ENCODE assay signal across 8 cellular contexts in genomic region chr11:1706634-1707400, GRCh38. TPM values are rescaled to one million over a fixed set of nuclear protein-coding genes. Genes with fewer than 3 reads are reported as not detected.
A peak's percentile ranks its signal among the peaks of the same experiment; 100 is the strongest.
DNase-seq lines count a peak whose midpoint lies in the region; ATAC-seq and TF ChIP-seq lines count a peak whose summit lies in the region.

No MANE protein-coding gene starts in this region.

- CTCF ChIA-PET in activated B cell treated with CpG ODN at 0.5 μM for 24 hours (lab: Charles Lee): interaction anchor here (1.1 to 4.2 kb wide), 3 partner anchors 13 to 176 kb away, joined by 3 to 17 read pairs (median 8); no protein-coding TSS in a partner anchor

- no peak overlapping the region for H3K9ac ChIP-seq in liver (ENCODE audit: low read depth in 1 of 2, low read length in 2 of 2)

- TF ChIP-seq CTCF in CD14-positive monocyte (IDR thresholded peaks at IDR 0.05) (peak; percentile 29), activated B cell treated with CpG ODN at 0.5 μM for 24 hours (IDR thresholded peaks at IDR 0.05) (no peak), liver (IDR thresholded peaks at IDR 0.05; ENCODE audit: low read depth, low read length, missing input control) (peak; percentile 27)

- no peaks in the 10 kb centered on the region for H3K36me3 ChIP-seq in liver (ENCODE audit: control insufficient read depth in 4 of 4, insufficient read depth in 3 of 4, low read depth in 1 of 4, low read length in 3 of 4)

- no peak overlapping the region for H3K27ac ChIP-seq in liver (ENCODE audit: low read depth in 1 of 2, low read length in 2 of 2)

- H3K9me3 ChIP-seq in liver (ENCODE audit: control insufficient read depth in 4 of 4, low read length in 3 of 4): no peaks in the 10 kb centered on the region

- DNase-seq in CD14-positive monocyte (ENCODE audit: low spot score): no peak
- peak; percentile 25 for DNase-seq in HK-2 (ENCODE audit: unreplicated experiment)
- no peak for DNase-seq in activated B cell treated with CpG ODN at 0.5 μM for 24 hours
- no peak for DNase-seq in KG1 (lab: John Stamatoyannopoulos, UW)
- no peak for DNase-seq in AG20443 (ENCODE audit: low spot score)

- H3K36me3 Mint-ChIP-seq in CD14-positive monocyte (no peaks in the 10 kb centered on the region), activated B cell treated with CpG ODN at 0.5 μM for 24 hours (ENCODE audit: low read depth) (no peaks in the 10 kb centered on the region)

- 89% methylated on average over 17 of the region's 17 CpGs for WGBS in liver

- intact Hi-C loops in CD14-positive monocyte (cut with micrococcal nuclease): no loop called here
- intact Hi-C loops in activated B cell treated with CpG ODN at 0.5 μM for 24 hours (cut with micrococcal nuclease): no loop called here

- H3K4me3 ChIP-seq in liver (ENCODE audit: low read depth in 1 of 3, low read length in 3 of 3): no peak overlapping the region

- H3K4me3 Mint-ChIP-seq in CD14-positive monocyte: peak overlapping the region in 1 of 2 donors; percentile 36
- H3K4me3 Mint-ChIP-seq in activated B cell treated with CpG ODN at 0.5 μM for 24 hours: no peak overlapping the region

- H3K27ac Mint-ChIP-seq in CD14-positive monocyte (no peak overlapping the region), activated B cell treated with CpG ODN at 0.5 μM for 24 hours (peak overlapping the region; percentile 50)

- no peaks in the 10 kb centered on the region for H3K27me3 ChIP-seq in liver (ENCODE audit: control insufficient read depth in 4 of 4, insufficient read depth in 4 of 4, low read length in 3 of 4)

- ATAC-seq in activated B cell treated with CpG ODN at 0.5 μM for 24 hours (ENCODE audit: low read depth) (peak; percentile 34), GM21423 (IDR thresholded peaks at IDR 0.05; ENCODE audit: unreplicated experiment) (no peak), GM18498 (IDR thresholded peaks at IDR 0.05; ENCODE audit: unreplicated experiment) (no peak)

- no peaks in the 10 kb centered on the region for H3K4me1 ChIP-seq in liver (ENCODE audit: control insufficient read depth in 4 of 4, insufficient read depth in 4 of 4, low read length in 3 of 4)

- H3K27me3 Mint-ChIP-seq in CD14-positive monocyte (ENCODE audit: low read depth in 3 of 3) (peaks cover 32 to 49% (median 34%) of the 10 kb centered on the region in 3 donors), activated B cell treated with CpG ODN at 0.5 μM for 24 hours (peaks cover 11% of the 10 kb centered on the region)

- TF ChIP-seq RAD21 in liver (IDR thresholded peaks at IDR 0.05): peak; percentile 61 to 71

- POLR2A ChIA-PET in activated B cell treated with CpG ODN at 0.5 μM for 24 hours (lab: Charles Lee): no interaction called here

- H3K9me3 Mint-ChIP-seq in CD14-positive monocyte: peaks cover 0 to 7% (median 4%) of the 10 kb centered on the region in 7 donors
- no peaks in the 10 kb centered on the region for H3K9me3 Mint-ChIP-seq in activated B cell treated with CpG ODN at 0.5 μM for 24 hours

- H3K4me1 Mint-ChIP-seq in CD14-positive monocyte (peaks cover 2% of the 10 kb centered on the region), activated B cell treated with CpG ODN at 0.5 μM for 24 hours (peaks cover 30% of the 10 kb centered on the region)

TF ChIP-seq in liver, 16 proteins besides CTCF, POLR2A, EP300 and RAD21:
- TF ChIP-seq JUND (IDR thresholded peaks at IDR 0.05): no peak
- TF ChIP-seq ATF3 (IDR thresholded peaks at IDR 0.05): no peak
- no peak for TF ChIP-seq FOXA1 (IDR thresholded peaks at IDR 0.05)
- TF ChIP-seq NR2F2 (IDR thresholded peaks at IDR 0.05): no peak
- TF ChIP-seq HNF4G (IDR thresholded peaks at IDR 0.05): no peak
- no peak for TF ChIP-seq SP1 (IDR thresholded peaks at IDR 0.05)
- no peak for TF ChIP-seq FOXA2 (IDR thresholded peaks at IDR 0.05)
- no peak for TF ChIP-seq YY1 (IDR thresholded peaks at IDR 0.05)
- TF ChIP-seq GABPA (IDR thresholded peaks at IDR 0.05 in 1 of 2, conservative IDR thresholded peaks at IDR 0.05 in 1 of 2): no peak
- TF ChIP-seq HNF4A (conservative IDR thresholded peaks at IDR 0.05): no peak
- TF ChIP-seq MAX (IDR thresholded peaks at IDR 0.05): no peak
- TF ChIP-seq ZBTB33 (IDR thresholded peaks at IDR 0.05): no peak
- no peak for TF ChIP-seq EGR1 (IDR thresholded peaks at IDR 0.05; ENCODE audit: low read depth in 2 of 2)
- no peak for TF ChIP-seq REST (IDR thresholded peaks at IDR 0.05)
- no peak for TF ChIP-seq TAF1 (conservative IDR thresholded peaks at IDR 0.05)
- no peak for TF ChIP-seq RXRA (IDR thresholded peaks at IDR 0.05)
TF ChIP-seq in liver: peak in this region for 0.

RNA-seq across cellular contexts. Expression of gene KRTAP5-6, which starts 9.8 kb away (rescaled TPM):
- polyA plus RNA-seq in CD14-positive monocyte: not detected
- not detected in 2 replicates for total RNA-seq in activated B cell treated with CpG ODN at 0.5 μM for 24 hours
- under 1 TPM in 1 of 2 donors, not detected in 1; 0.84 TPM for total RNA-seq in liver
- polyA plus RNA-seq in liver: 1 to 10 TPM in 1 of 2 donors, not detected in 1; 1.2 TPM

RNA-seq across cellular contexts. Expression of gene IFITM10, which starts 43.6 kb away (rescaled TPM):
- not detected for polyA plus RNA-seq in CD14-positive monocyte
- not detected in 2 replicates for total RNA-seq in activated B cell treated with CpG ODN at 0.5 μM for 24 hours
- total RNA-seq in liver: 1 to 10 TPM in 1 of 2 donors, under 1 TPM in 1; 0.65 to 8.5 TPM
- 1 to 10 TPM in 1 of 2 donors, under 1 TPM in 1; 0.14 to 2.9 TPM for polyA plus RNA-seq in liver

RNA-seq across cellular contexts. Expression of gene CTSD, which starts 56.9 kb away (rescaled TPM):
- 1,000 to 10,000 TPM in 1 of 2 donors, 100 to 1,000 TPM in 1; 855 to 1,372 TPM for polyA plus RNA-seq in CD14-positive monocyte
- total RNA-seq in activated B cell treated with CpG ODN at 0.5 μM for 24 hours: 33.2 and 39.2 TPM in 2 replicates
- total RNA-seq in liver: 100 to 1,000 TPM; 310 to 374 TPM
- 100 to 1,000 TPM; 731 to 814 TPM for polyA plus RNA-seq in liver
